ENCODE assay signal across 35 cellular contexts in the genomic region with DNA sequence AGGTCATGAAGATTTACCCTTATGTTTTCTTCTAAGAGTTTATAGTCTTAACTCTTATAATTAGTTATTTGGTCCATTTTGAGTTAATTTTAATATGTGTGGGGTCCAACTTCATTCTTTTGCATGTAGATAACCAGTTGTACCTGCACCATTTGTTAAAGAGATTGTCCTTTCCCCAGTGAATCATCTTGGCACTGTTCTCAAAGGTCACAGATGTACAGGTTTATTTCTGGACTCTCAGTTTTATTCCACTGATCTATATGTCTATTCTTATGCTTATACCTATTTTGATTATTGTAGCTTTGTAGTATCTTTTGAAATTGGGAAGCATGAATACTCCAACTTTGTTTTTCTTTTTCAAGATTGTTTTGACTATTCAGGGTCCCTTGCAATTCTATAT. TPM values are rescaled to one million over a fixed set of nuclear protein-coding genes. Genes with fewer than 3 reads are reported as not detected.
DNase-seq lines count a peak whose midpoint lies in the region; ATAC-seq and TF ChIP-seq lines count a peak whose summit lies in the region.
"Had no signal": no experiment of that assay in that cellular context is flagged by ENCODE, and none has a peak within 500 bp of the region (broad histone marks: within the 10 kb centered on the region; RNA-seq: fewer than 3 reads in every experiment).

No MANE protein-coding gene starts in this region.

- ATAC-seq in Right ventricle myocardium superior (ENCODE audit: poor library complexity): no peak
- peak; percentile 67 to 73 for ATAC-seq in stimulated activated naive B cell treated with anti-CD40 and anti-IgM and Interleukin-4, amounts not matched to agents 10 μg/mL and 1 μg/mL and 100 μg/mL, for 72 hours (replicated peaks)
- ATAC-seq: A549; CD8-positive, alpha-beta T cell had no signal

- intact Hi-C loops in left ventricle myocardium inferior (cut with micrococcal nuclease): no loop called here
- intact Hi-C loops in Right ventricle myocardium superior (cut with DNase I): no loop called here
- intact Hi-C loops in adrenal gland (cut with DNase I): no loop called here

- no peak overlapping the region for H3K4me3 ChIP-seq in left ventricle myocardium inferior
- no peak overlapping the region for H3K4me3 ChIP-seq in adrenal gland
- H3K4me3 ChIP-seq: A549; BLaER1; BLaER1 treated with 17β-estradiol and CSF1 and Interleukin-3, amounts not matched to agents 10 nM and 100 nM had no signal

- no peak overlapping the region for H3K27ac Mint-ChIP-seq in stimulated activated naive B cell treated with anti-CD40 and anti-IgM and Interleukin-4, amounts not matched to agents 10 μg/mL and 1 μg/mL and 100 μg/mL, for 72 hours
- H3K27ac Mint-ChIP-seq: B cell; CD14-positive monocyte; CD4-positive, alpha-beta memory T cell; CD4-positive, alpha-beta T cell; CD4-positive, CD25-positive, alpha-beta regulatory T cell; CD8-positive, alpha-beta T cell had no signal

- peaks cover 14 to 39% of the 10 kb centered on the region in 2 donors for H3K4me1 Mint-ChIP-seq in stimulated activated naive B cell treated with anti-CD40 and anti-IgM and Interleukin-4, amounts not matched to agents 10 μg/mL and 1 μg/mL and 100 μg/mL, for 72 hours
- H3K4me1 Mint-ChIP-seq: CD4-positive, alpha-beta memory T cell; CD4-positive, CD25-positive, alpha-beta regulatory T cell; CD8-positive, alpha-beta memory T cell had no signal

- H3K36me3 ChIP-seq in left ventricle myocardium inferior: peaks cover 2% of the 10 kb centered on the region
- no peaks in the 10 kb centered on the region for H3K36me3 ChIP-seq in adrenal gland (replicated peaks in 1 of 2)
- H3K36me3 ChIP-seq: BE2C, BLaER1 had no signal

- no peak for DNase-seq in left ventricle myocardium inferior
- no peak for DNase-seq in Right ventricle myocardium superior
- DNase-seq in adrenal gland: no peak
- DNase-seq in caudate nucleus (lab: John Stamatoyannopoulos, UW): no peak
- DNase-seq in stimulated activated naive B cell treated with anti-CD40 and anti-IgM and Interleukin-4, amounts not matched to agents 10 μg/mL and 1 μg/mL and 100 μg/mL, for 72 hours: no peak
- DNase-seq in erythroblast (lab: John Stamatoyannopoulos, UW): no peak
- no peak for DNase-seq in activated naive CD4-positive, alpha-beta T cell (lab: John Stamatoyannopoulos, UW)
- no peak for DNase-seq in T1000 (lab: John Stamatoyannopoulos, UW)
- DNase-seq: 8988T; ACHN; AML-193; BE2C; C1 segment of cervical spinal cord; Caco-2; Calu3; CD4-positive, alpha-beta memory T cell; CD4-positive, alpha-beta T cell; CD4-positive, CD25-positive, alpha-beta regulatory T cell; CD8-positive, alpha-beta memory T cell; CD8-positive, alpha-beta T cell; COR-L47; DMS 273 treated with DMSO at 0.1 percent for 48 hours; DMS153; DMS53; DMS79; DMS79 treated with DMSO at 0.1 percent for 48 hours; DND-41; EL had no signal

- H3K9me3 Mint-ChIP-seq in stimulated activated naive B cell treated with anti-CD40 and anti-IgM and Interleukin-4, amounts not matched to agents 10 μg/mL and 1 μg/mL and 100 μg/mL, for 72 hours: peaks cover 2 to 4% of the 10 kb centered on the region in 2 donors
- H3K9me3 Mint-ChIP-seq: CD14-positive monocyte; CD4-positive, alpha-beta T cell; CD4-positive, CD25-positive, alpha-beta regulatory T cell; CD8-positive, alpha-beta memory T cell; CD8-positive, alpha-beta T cell had no signal

- H3K27ac ChIP-seq in left ventricle myocardium inferior (replicated peaks) (peak overlapping the region; percentile 78), adrenal gland (peak overlapping the region in 3 of 5 donors; percentile 67 to 81 (median 75)), caudate nucleus (ENCODE audit: low read depth, low read length) (peak overlapping the region; percentile 83)
- H3K27ac ChIP-seq: 22Rv1; A549; BLaER1; BLaER1 treated with 17β-estradiol and CSF1 and Interleukin-3, amounts not matched to agents 10 nM and 100 nM; C4-2B had no signal

- H3K9me3 ChIP-seq in left ventricle myocardium inferior (replicated peaks): no peaks in the 10 kb centered on the region
- no peaks in the 10 kb centered on the region for H3K9me3 ChIP-seq in adrenal gland (replicated peaks in 1 of 3)
- H3K9me3 ChIP-seq: A549; BE2C; BLaER1; BLaER1 treated with 17β-estradiol and CSF1 and Interleukin-3, amounts not matched to agents 10 nM and 100 nM; Caco-2 had no signal

- peaks cover 12 to 23% of the 10 kb centered on the region in 2 donors for H3K36me3 Mint-ChIP-seq in stimulated activated naive B cell treated with anti-CD40 and anti-IgM and Interleukin-4, amounts not matched to agents 10 μg/mL and 1 μg/mL and 100 μg/mL, for 72 hours
- H3K36me3 Mint-ChIP-seq: CD4-positive, alpha-beta memory T cell; CD4-positive, CD25-positive, alpha-beta regulatory T cell; CD8-positive, alpha-beta memory T cell had no signal

- TF ChIP-seq CTCF in left ventricle myocardium inferior (IDR thresholded peaks at IDR 0.05; ENCODE audit: borderline replicate concordance) (no peak), adrenal gland (IDR thresholded peaks at IDR 0.05) (no peak)

- H3K27me3 Mint-ChIP-seq in stimulated activated naive B cell treated with anti-CD40 and anti-IgM and Interleukin-4, amounts not matched to agents 10 μg/mL and 1 μg/mL and 100 μg/mL, for 72 hours: no peaks in the 10 kb centered on the region
- H3K27me3 Mint-ChIP-seq: B cell; CD4-positive, alpha-beta memory T cell; CD4-positive, alpha-beta T cell; CD8-positive, alpha-beta memory T cell had no signal

- TF ChIP-seq POLR2A in adrenal gland (IDR thresholded peaks at IDR 0.05) (no peak), erythroblast (IDR thresholded peaks at IDR 0.05; ENCODE audit: low read length) (no peak)

- H3K4me1 ChIP-seq in left ventricle myocardium inferior (peaks cover 66% of the 10 kb centered on the region), adrenal gland (replicated peaks in 1 of 2) (peaks cover 34 to 53% of the 10 kb centered on the region in 2 donors)
- H3K4me1 ChIP-seq: BLaER1; BLaER1 treated with 17β-estradiol and CSF1 and Interleukin-3, amounts not matched to agents 10 nM and 100 nM; Caco-2 had no signal

- no peaks in the 10 kb centered on the region for H3K27me3 ChIP-seq in left ventricle myocardium inferior (ENCODE audit: low read depth)
- H3K27me3 ChIP-seq in adrenal gland: no peaks in the 10 kb centered on the region
- H3K27me3 ChIP-seq: BE2C; BLaER1; BLaER1 treated with 17β-estradiol and CSF1 and Interleukin-3, amounts not matched to agents 10 nM and 100 nM had no signal

- peak overlapping the region in 1 of 2 donors; percentile 36 for H3K4me3 Mint-ChIP-seq in stimulated activated naive B cell treated with anti-CD40 and anti-IgM and Interleukin-4, amounts not matched to agents 10 μg/mL and 1 μg/mL and 100 μg/mL, for 72 hours
- H3K4me3 Mint-ChIP-seq: B cell; CD14-positive monocyte; CD4-positive, alpha-beta memory T cell; CD4-positive, alpha-beta T cell; CD4-positive, CD25-positive, alpha-beta regulatory T cell; CD8-positive, alpha-beta memory T cell; CD8-positive, alpha-beta T cell had no signal

RNA-seq across cellular contexts. Expression of a gene that starts 44.1 kb away (rescaled TPM):
- total RNA-seq in left ventricle myocardium inferior: 34.6 TPM
- 31.7 TPM for total RNA-seq in Right ventricle myocardium superior
- 10 to 100 TPM; 45.6 to 91.1 (median 56.9) TPM for total RNA-seq in adrenal gland
- polyA plus RNA-seq in adrenal gland: 10 to 100 TPM; 20.7 to 56.5 (median 45.4) TPM
